Comparison of ENCODE assay signal across 19 cellular contexts in the genomic region with DNA sequence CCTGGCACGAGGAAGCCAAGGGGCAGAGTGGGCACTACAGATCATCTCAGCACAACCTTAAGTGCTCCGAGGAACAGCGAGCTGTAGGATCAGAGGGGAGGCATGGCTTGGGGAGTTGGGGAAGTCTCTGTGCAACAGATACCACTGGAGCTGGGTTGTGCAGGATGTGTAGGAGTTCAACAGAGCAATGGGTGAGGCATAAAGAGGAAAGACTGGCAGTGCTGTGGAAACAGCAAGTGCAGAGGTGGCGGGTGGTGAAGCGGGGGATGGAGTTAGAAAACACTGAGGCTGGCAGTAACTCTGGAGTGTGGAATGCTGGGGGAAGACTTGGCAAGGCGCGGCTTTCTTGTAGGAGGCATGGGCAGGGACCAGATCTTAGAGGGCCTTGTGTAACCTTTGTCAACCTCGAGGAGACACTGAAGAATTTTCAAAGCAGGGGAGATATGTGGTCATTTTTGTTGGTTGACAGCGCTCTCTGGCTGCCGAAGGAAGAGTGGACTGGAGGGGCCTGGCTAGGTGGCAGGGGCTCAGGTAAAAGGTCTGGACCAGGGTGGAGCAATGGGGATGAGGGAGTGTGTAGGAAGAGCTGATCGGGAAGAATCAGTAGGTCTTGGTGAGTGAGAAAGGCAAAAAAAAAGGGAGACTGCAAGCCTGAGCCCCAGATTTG.
A peak's percentile ranks its signal among the peaks of the same experiment; 100 is the strongest.
DNase-seq lines count a peak whose midpoint lies in the region; ATAC-seq, FAIRE-seq and TF ChIP-seq lines count a peak whose summit lies in the region.
"Had no signal": no experiment of that assay in that cellular context is flagged by ENCODE, and none has a peak within 500 bp of the region (broad histone marks: within the 10 kb centered on the region; RNA-seq: fewer than 3 reads in every experiment).

No MANE protein-coding gene starts in this region.

- H3K9me3 ChIP-seq in SK-N-SH (no peaks in the 10 kb centered on the region), astrocyte (ENCODE audit: insufficient read depth, low read depth, low read length) (no peaks in the 10 kb centered on the region), hepatocyte (ENCODE audit: low read depth) (no peaks in the 10 kb centered on the region), thoracic aorta (no peaks in the 10 kb centered on the region)
- H3K9me3 ChIP-seq: BLaER1 had no signal

- CTCF ChIA-PET in SK-N-SH (lab: Yijun Ruan, JAX) = interaction anchor here (1.0 kb wide), 1 partner anchor 18 kb away, joined by 3 read pairs; no protein-coding TSS in a partner anchor

- no peak for TF ChIP-seq EP300 in SK-N-SH (IDR thresholded peaks at IDR 0.05; ENCODE audit: borderline replicate concordance in 1 of 2, low read depth in 1 of 2, low read length in 1 of 2)

- H3K36me3 ChIP-seq in SK-N-SH (replicated peaks in 1 of 2; ENCODE audit: control insufficient read depth in 1 of 2, insufficient read depth in 2 of 2, low read length in 1 of 2) (no peaks in the 10 kb centered on the region), astrocyte (ENCODE audit: insufficient read depth, low read length) (no peaks in the 10 kb centered on the region), hepatocyte (replicated peaks; ENCODE audit: insufficient read depth, low read depth) (no peaks in the 10 kb centered on the region), thoracic aorta (no peaks in the 10 kb centered on the region)
- H3K36me3 ChIP-seq: BLaER1 had no signal

- no peaks in the 10 kb centered on the region for H3K36me3 Mint-ChIP-seq in astrocyte (ENCODE audit: low read depth, unreplicated experiment)
- H3K36me3 Mint-ChIP-seq: CD8-positive, alpha-beta memory T cell had no signal

- peak overlapping the region; percentile 1 for H3K4me3 Mint-ChIP-seq in astrocyte (ENCODE audit: unreplicated experiment)
- H3K4me3 Mint-ChIP-seq: CD8-positive, alpha-beta memory T cell had no signal

- no peak for TF ChIP-seq RAD21 in SK-N-SH (IDR thresholded peaks at IDR 0.05; ENCODE audit: low read length)

- H2AFZ ChIP-seq in SK-N-SH (ENCODE audit: low read depth) (no peak overlapping the region), astrocyte (ENCODE audit: low read depth, low read length) (no peak overlapping the region), hepatocyte (no peak overlapping the region)

- H3K9ac ChIP-seq in SK-N-SH (no peak overlapping the region), astrocyte (ENCODE audit: low read length) (no peak overlapping the region)
- H3K9ac ChIP-seq: BLaER1 had no signal

- peaks cover 9% of the 10 kb centered on the region for H3K4me1 Mint-ChIP-seq in astrocyte (ENCODE audit: low read depth, unreplicated experiment)
- H3K4me1 Mint-ChIP-seq: CD8-positive, alpha-beta memory T cell had no signal

- H3K9me2 ChIP-seq in SK-N-SH = no peaks in the 10 kb centered on the region
- H3K9me2 ChIP-seq in hepatocyte (replicated peaks; ENCODE audit: insufficient read depth) = no peaks in the 10 kb centered on the region

- H3K4me2 ChIP-seq in SK-N-SH (no peak overlapping the region), astrocyte (ENCODE audit: low read length) (no peak overlapping the region), hepatocyte (no peak overlapping the region)
- H3K4me2 ChIP-seq: BLaER1 had no signal

- WGBS in SK-N-SH (ENCODE audit: low lambda C conversion rate) = 66% methylated on average over 11 of the region's 11 CpGs
- 91% methylated on average over 11 of the region's 11 CpGs for WGBS in hepatocyte (ENCODE audit: low lambda C conversion rate, missing lambda C conversion rate)

- no peak for FAIRE-seq in astrocyte (lab: Jason Lieb, UNC)
- FAIRE-seq: HTR-8/SVneo had no signal

- peaks cover 2% of the 10 kb centered on the region for H3K9me3 Mint-ChIP-seq in astrocyte (ENCODE audit: unreplicated experiment)
- H3K9me3 Mint-ChIP-seq: CD8-positive, alpha-beta memory T cell had no signal

- H3K79me2 ChIP-seq in SK-N-SH (ENCODE audit: insufficient read depth) (no peaks in the 10 kb centered on the region), astrocyte (ENCODE audit: insufficient read depth, low read length) (no peaks in the 10 kb centered on the region), hepatocyte (no peaks in the 10 kb centered on the region)

- POLR2A ChIA-PET in SK-N-SH (lab: Yijun Ruan, JAX) = no interaction called here

- H3K27me3 Mint-ChIP-seq in astrocyte (ENCODE audit: low read depth, unreplicated experiment) = peaks cover 57% of the 10 kb centered on the region

- H3K4me3 ChIP-seq in SK-N-SH (ENCODE audit: low read depth in 2 of 2, low read length in 1 of 2) (no peak overlapping the region), astrocyte (ENCODE audit: insufficient read depth, low read depth, low read length) (no peak overlapping the region), hepatocyte (no peak overlapping the region), thoracic aorta (no peak overlapping the region), foreskin fibroblast (ENCODE audit: low read depth in 1 of 2, low read length in 2 of 2) (no peak overlapping the region)
- H3K4me3 ChIP-seq: BLaER1 had no signal

- H3K27ac ChIP-seq in SK-N-SH (ENCODE audit: low read depth in 2 of 2, low read length in 1 of 2) (no peak overlapping the region), astrocyte (ENCODE audit: low read depth, low read length) (no peak overlapping the region), hepatocyte (peak overlapping the region; percentile 39), thoracic aorta (peak overlapping the region; percentile 25 to 33)
- H3K27ac ChIP-seq: 22Rv1, BLaER1, RWPE1 had no signal

- H4K20me1 ChIP-seq in SK-N-SH (ENCODE audit: insufficient read depth) = no peaks in the 10 kb centered on the region
- no peaks in the 10 kb centered on the region for H4K20me1 ChIP-seq in astrocyte (ENCODE audit: insufficient read depth, low read length)
- H4K20me1 ChIP-seq in hepatocyte (ENCODE audit: insufficient read depth, poor library complexity, severe bottlenecking) = no peaks in the 10 kb centered on the region
- H4K20me1 ChIP-seq: BLaER1 had no signal

- H3K4me1 ChIP-seq in SK-N-SH (ENCODE audit: control insufficient read depth in 1 of 2, insufficient read depth in 2 of 2, low read depth in 1 of 2, low read length in 1 of 2) (no peaks in the 10 kb centered on the region; a peak in 1 of 4 replicates), astrocyte (ENCODE audit: insufficient read depth, low read length) (no peaks in the 10 kb centered on the region), hepatocyte (ENCODE audit: insufficient read depth) (no peaks in the 10 kb centered on the region), thoracic aorta (ENCODE audit: control insufficient read depth in 1 of 2, low read depth in 2 of 2) (peaks cover 14 to 60% of the 10 kb centered on the region in 2 donors)

- ATAC-seq in SK-N-SH treated with all-trans-retinoic acid at 6 μM for 48 hours (no peak), thoracic aorta (ENCODE audit: insufficient number of reproducible peaks, low FRiP score, low read depth) (no peak), HG02981 (IDR thresholded peaks at IDR 0.05; ENCODE audit: unreplicated experiment) (no peak), HG02885 (IDR thresholded peaks at IDR 0.05; ENCODE audit: poor library complexity, unreplicated experiment) (no peak)

- no peaks in the 10 kb centered on the region for H3F3A ChIP-seq in SK-N-SH (replicated peaks; ENCODE audit: insufficient read depth)

- DNase-seq in SK-N-SH = no peak
- DNase-seq in astrocyte (ENCODE audit: low read depth) = no peak
- DNase-seq in hepatocyte (ENCODE audit: low spot score) = no peak
- DNase-seq in thoracic aorta (ENCODE audit: low spot score) = no peak
- no peak for DNase-seq in foreskin fibroblast
- DNase-seq: DMS 273 treated with DMSO at 0.1 percent for 48 hours, HCEC 1CT, NCI-H146, NCI-H2107, NCI-H226, NCI-H69 had no signal

- no peaks in the 10 kb centered on the region for H3K27me3 ChIP-seq in SK-N-SH (ENCODE audit: insufficient read depth)
- H3K27me3 ChIP-seq in astrocyte (ENCODE audit: insufficient read depth, low read length) = peaks cover 7% of the 10 kb centered on the region
- no peaks in the 10 kb centered on the region for H3K27me3 ChIP-seq in hepatocyte
- H3K27me3 ChIP-seq in thoracic aorta (replicated peaks; ENCODE audit: insufficient read depth) = no peaks in the 10 kb centered on the region
- H3K27me3 ChIP-seq: BLaER1 had no signal

- H3K27ac Mint-ChIP-seq in astrocyte (ENCODE audit: unreplicated experiment) = no peak overlapping the region

- TF ChIP-seq CTCF in SK-N-SH (IDR thresholded peaks at IDR 0.05) = no peak
- TF ChIP-seq CTCF in astrocyte (IDR thresholded peaks at IDR 0.05; ENCODE audit: insufficient read depth, low read depth, low read length) = no peak
- no peak for TF ChIP-seq CTCF in hepatocyte (IDR thresholded peaks at IDR 0.05; ENCODE audit: poor library complexity)
- no peak for TF ChIP-seq CTCF in thoracic aorta (IDR thresholded peaks at IDR 0.05)
- TF ChIP-seq CTCF in foreskin fibroblast (IDR thresholded peaks at IDR 0.05; ENCODE audit: low read depth, low read length) = no peak

TF ChIP-seq in SK-N-SH, 30 proteins besides CTCF, POLR2A, EP300 and RAD21 (continues in another document):
- TF ChIP-seq TAF1 (IDR thresholded peaks at IDR 0.05; ENCODE audit: borderline replicate concordance, low read depth, low read length) (no peak), FOXM1 (IDR thresholded peaks at IDR 0.05; ENCODE audit: low read depth) (no peak), USF2 (IDR thresholded peaks at IDR 0.05; ENCODE audit: borderline replicate concordance, low read depth, low read length) (no peak), TEAD4 (IDR thresholded peaks at IDR 0.05; ENCODE audit: borderline replicate concordance, insufficient read depth) (no peak), RXRA (IDR thresholded peaks at IDR 0.05; ENCODE audit: borderline replicate concordance, low read depth) (no peak), ZBTB33 (IDR thresholded peaks at IDR 0.05; ENCODE audit: borderline replicate concordance, low read depth) (no peak)

Comparison
In these comparisons a context has a peak if more than half of its experiments do, and no peak if none do; other contexts are left out.
1. H3K27ac ChIP-seq: peak in hepatocyte (single experiment) and thoracic aorta (2 of 2); none in SK-N-SH (0 of 2) and astrocyte (single experiment).